In the genomic region with DNA sequence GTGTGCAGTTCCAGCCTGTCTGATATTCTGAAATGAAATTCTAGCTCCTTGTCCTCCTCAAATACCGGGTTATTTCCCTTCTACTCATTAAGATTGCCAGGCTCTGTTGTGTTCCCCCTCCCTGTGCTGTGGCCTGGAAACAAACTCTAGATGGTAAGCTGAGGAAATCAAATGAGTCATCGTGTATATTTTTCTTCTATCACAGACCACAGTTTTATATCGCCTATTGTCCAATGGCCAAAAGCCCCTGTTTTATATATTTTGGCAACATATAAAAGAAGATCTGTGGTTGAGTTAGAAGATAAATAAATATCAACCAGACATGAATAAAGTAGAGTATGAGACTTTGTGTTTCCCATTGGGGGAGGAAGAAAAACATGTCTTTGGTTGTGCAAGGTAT, we compare ENCODE assay signal across 29 cellular contexts.
"Had no signal": no experiment of that assay in that cellular context is flagged by ENCODE, and none has a peak within 500 bp of the region (broad histone marks: within the 10 kb centered on the region; RNA-seq: fewer than 3 reads in every experiment).

No MANE protein-coding gene starts in this region.

- DNase-seq: activated B cell treated with CpG ODN at 0.5 μM for 24 hours; activated CD4-positive, alpha-beta T cell treated with anti-CD3 and anti-CD28 coated beads, Interleukin-2, amount 50 U/mL, for 1 hour; activated CD8-positive, alpha-beta memory T cell treated with anti-CD3 and anti-CD28 coated beads, Interleukin-2, amount 10 ng/mL, durations not matched to agents 7 days and 5 days; activated CD8-positive, alpha-beta T cell treated with anti-CD3 and anti-CD28 coated beads for 36 hours; activated T-cell treated with anti-CD3 and anti-CD28 coated beads, Interleukin-2, amount 50 U/mL, for 48 hours; adrenal gland; aorta; endodermal cell; foreskin keratinocyte; heart left ventricle; islet precursor cell; left ventricle myocardium superior; posterior cingulate gyrus; right lobe of liver; stimulated activated CD4-positive, alpha-beta T cell treated with anti-CD3 and anti-CD28 coated beads, Interleukin-4, amount 100 ng/mL, for 24 hours; T-helper 1 cell had no signal

- FAIRE-seq: bronchial epithelial cell had no signal

- ATAC-seq: activated CD8-positive, alpha-beta memory T cell treated with anti-CD3 and anti-CD28 coated beads, Interleukin-2, amount 10 ng/mL, durations not matched to agents 7 days and 5 days; activated CD8-positive, alpha-beta T cell treated with anti-CD3 and anti-CD28 coated beads for 36 hours; foreskin keratinocyte; heart left ventricle; left ventricle myocardium superior; right lobe of liver; stimulated activated effector memory CD8-positive, alpha-beta T cell treated with anti-CD3 and anti-CD28 coated beads, Interleukin-12 subunit alpha, Interleukin-12 subunit beta, amount 100 ng/mL, for 72 hours had no signal

- H3K27ac ChIP-seq: adrenal gland, esophagus muscularis mucosa, foreskin keratinocyte, heart left ventricle, right lobe of liver, thoracic aorta, vagina had no signal

- H3K27ac Mint-ChIP-seq: activated B cell treated with CpG ODN at 0.5 μM for 24 hours; activated CD8-positive, alpha-beta memory T cell treated with anti-CD3 and anti-CD28 coated beads, Interleukin-2, amount 10 ng/mL, durations not matched to agents 7 days and 5 days; activated CD8-positive, alpha-beta T cell treated with anti-CD3 and anti-CD28 coated beads for 36 hours; activated naive CD8-positive, alpha-beta T cell; activated T-helper 2 cell treated with anti-CD3 and anti-CD28 coated beads, Interferon-gamma antibody, Interleukin-2, Interleukin-4, amounts not matched to agents 10 μg/mL and 5 μg/mL and 100 μg/mL, durations not matched to agents 14 hours and 24 hours and 36 hours; dendritic cell treated with granulocyte-macrophage colony-stimulating factor and Interleukin-4, amounts not matched to agents 40 ng/mL and 50 ng/mL, for 4 days; endodermal cell; nephron; stimulated activated effector memory CD8-positive, alpha-beta T cell treated with anti-CD3 and anti-CD28 coated beads, Interleukin-12 subunit alpha, Interleukin-12 subunit beta, amount 100 ng/mL, for 72 hours; stimulated activated naive CD8-positive, alpha-beta T cell treated with anti-CD3 and anti-CD28 coated beads, Interleukin-15, Interleukin-2, amounts not matched to agents 100 ng/mL and 50 ng/mL, for 24 hours; T-helper 2 cell treated with Interferon-gamma antibody and Interleukin-4, amounts not matched to agents 5 μg/mL and 100 μg/mL, for 36 hours; type B pancreatic cell had no signal

- H3K27me3 ChIP-seq: adrenal gland, foreskin keratinocyte, heart left ventricle, right lobe of liver, vagina had no signal

- H3K27me3 Mint-ChIP-seq: activated CD8-positive, alpha-beta memory T cell treated with anti-CD3 and anti-CD28 coated beads, Interleukin-2, amount 10 ng/mL, durations not matched to agents 7 days and 5 days; activated CD8-positive, alpha-beta T cell treated with anti-CD3 and anti-CD28 coated beads for 36 hours; central memory CD8-positive, alpha-beta T cell; dendritic cell treated with granulocyte-macrophage colony-stimulating factor and Interleukin-4, amounts not matched to agents 40 ng/mL and 50 ng/mL, for 4 days; stimulated activated naive CD8-positive, alpha-beta T cell treated with anti-CD3 and anti-CD28 coated beads, Interleukin-15, Interleukin-2, amounts not matched to agents 100 ng/mL and 50 ng/mL, for 24 hours; type B pancreatic cell had no signal

- H3K9me3 Mint-ChIP-seq: activated B cell treated with CpG ODN at 0.5 μM for 24 hours; activated CD8-positive, alpha-beta T cell treated with anti-CD3 and anti-CD28 coated beads for 36 hours; activated T-helper 2 cell treated with anti-CD3 and anti-CD28 coated beads, Interferon-gamma antibody, Interleukin-2, Interleukin-4, amounts not matched to agents 10 μg/mL and 5 μg/mL and 100 μg/mL, durations not matched to agents 14 hours and 24 hours and 36 hours; central memory CD8-positive, alpha-beta T cell; dendritic cell treated with granulocyte-macrophage colony-stimulating factor and Interleukin-4, amounts not matched to agents 40 ng/mL and 50 ng/mL, for 4 days; endodermal cell; stimulated activated effector memory CD8-positive, alpha-beta T cell treated with anti-CD3 and anti-CD28 coated beads, Interleukin-12 subunit alpha, Interleukin-12 subunit beta, amount 100 ng/mL, for 72 hours; stimulated activated naive CD8-positive, alpha-beta T cell treated with anti-CD3 and anti-CD28 coated beads, Interleukin-15, Interleukin-2, amounts not matched to agents 100 ng/mL and 50 ng/mL, for 24 hours; T-helper 2 cell treated with Interferon-gamma antibody and Interleukin-4, amounts not matched to agents 5 μg/mL and 100 μg/mL, for 36 hours had no signal

- H3K4me1 Mint-ChIP-seq: activated B cell treated with CpG ODN at 0.5 μM for 24 hours; activated CD8-positive, alpha-beta memory T cell treated with anti-CD3 and anti-CD28 coated beads, Interleukin-2, amount 10 ng/mL, durations not matched to agents 7 days and 5 days; central memory CD8-positive, alpha-beta T cell; nephron; stimulated activated effector memory CD8-positive, alpha-beta T cell treated with anti-CD3 and anti-CD28 coated beads, Interleukin-12 subunit alpha, Interleukin-12 subunit beta, amount 100 ng/mL, for 72 hours had no signal

- H3K4me3 Mint-ChIP-seq: activated B cell treated with CpG ODN at 0.5 μM for 24 hours; activated CD8-positive, alpha-beta memory T cell treated with anti-CD3 and anti-CD28 coated beads, Interleukin-2, amount 10 ng/mL, durations not matched to agents 7 days and 5 days; activated CD8-positive, alpha-beta T cell treated with anti-CD3 and anti-CD28 coated beads for 36 hours; activated naive CD8-positive, alpha-beta T cell; central memory CD8-positive, alpha-beta T cell; dendritic cell treated with granulocyte-macrophage colony-stimulating factor and Interleukin-4, amounts not matched to agents 40 ng/mL and 50 ng/mL, for 4 days; endodermal cell; nephron; stimulated activated effector memory CD8-positive, alpha-beta T cell treated with anti-CD3 and anti-CD28 coated beads, Interleukin-12 subunit alpha, Interleukin-12 subunit beta, amount 100 ng/mL, for 72 hours; stimulated activated naive CD8-positive, alpha-beta T cell treated with anti-CD3 and anti-CD28 coated beads, Interleukin-15, Interleukin-2, amounts not matched to agents 100 ng/mL and 50 ng/mL, for 24 hours; T-helper 2 cell treated with Interferon-gamma antibody and Interleukin-4, amounts not matched to agents 5 μg/mL and 100 μg/mL, for 36 hours; type B pancreatic cell had no signal

- H3K4me3 ChIP-seq: adrenal gland, esophagus muscularis mucosa, heart left ventricle, right lobe of liver, thoracic aorta, vagina had no signal

- H3K36me3 ChIP-seq: adrenal gland, esophagus muscularis mucosa, heart left ventricle, right lobe of liver, thoracic aorta, vagina had no signal

- H3K36me3 Mint-ChIP-seq: activated CD8-positive, alpha-beta memory T cell treated with anti-CD3 and anti-CD28 coated beads, Interleukin-2, amount 10 ng/mL, durations not matched to agents 7 days and 5 days; activated naive CD8-positive, alpha-beta T cell; stimulated activated effector memory CD8-positive, alpha-beta T cell treated with anti-CD3 and anti-CD28 coated beads, Interleukin-12 subunit alpha, Interleukin-12 subunit beta, amount 100 ng/mL, for 72 hours; type B pancreatic cell had no signal
